In genomic region chr2:224532931-224533330, GRCh38 we compare ENCODE assay signal across 15 cellular contexts. TPM values are rescaled to one million over a fixed set of nuclear protein-coding genes. Genes with fewer than 3 reads are reported as not detected.
DNase-seq lines count a peak whose midpoint lies in the region; ATAC-seq, FAIRE-seq and TF ChIP-seq lines count a peak whose summit lies in the region.
"Had no signal": no experiment of that assay in that cellular context is flagged by ENCODE, and none has a peak within 500 bp of the region (broad histone marks: within the 10 kb centered on the region; RNA-seq: fewer than 3 reads in every experiment).

No MANE protein-coding gene starts in this region.

- H3K4me1 ChIP-seq in HepG2 (ENCODE audit: insufficient read depth, low read length) (no peaks in the 10 kb centered on the region), right lobe of liver (no peaks in the 10 kb centered on the region)

- ATAC-seq in HepG2 (no peak), right lobe of liver (no peak), HG02642 (IDR thresholded peaks at IDR 0.05; ENCODE audit: poor library complexity, unreplicated experiment) (peak; percentile 57), WTC11 (no peak)
- ATAC-seq in stimulated activated naive CD8-positive, alpha-beta T cell treated with anti-CD3 and anti-CD28 coated beads, Interleukin-15, amount 100 ng/mL, for 72 hours: peak; percentile 70

- peaks cover 3% of the 10 kb centered on the region for H4K20me1 ChIP-seq in HepG2 (ENCODE audit: insufficient read depth, low read length)

- H3K9me3 ChIP-seq in HepG2 (ENCODE audit: low read length): no peaks in the 10 kb centered on the region
- no peaks in the 10 kb centered on the region for H3K9me3 ChIP-seq in right lobe of liver

- peaks cover 21% of the 10 kb centered on the region for H3K36me3 Mint-ChIP-seq in WTC11

- no peak for TF ChIP-seq RAD21 in HepG2 (CRISPR knock-in tag; IDR thresholded peaks at IDR 0.05)

- H3K79me2 ChIP-seq in HepG2 (ENCODE audit: insufficient read depth, low read length): peaks cover 44% of the 10 kb centered on the region

- H3K9ac ChIP-seq in HepG2 (ENCODE audit: insufficient read depth, low read depth, low read length): no peak overlapping the region

- H3K4me3 ChIP-seq in HepG2 (replicated peaks in 1 of 3; ENCODE audit: insufficient read depth in 1 of 3, low read depth in 2 of 3, low read length in 3 of 3) (no peak overlapping the region), right lobe of liver (no peak overlapping the region)

- DNase-seq in HepG2 (ENCODE audit: low spot score) (no peak), right lobe of liver (no peak), WTC11 (ENCODE audit: low spot score) (no peak), DMS153 treated with DMSO at 0.1 percent for 48 hours (lab: John Stamatoyannopoulos, UW; ENCODE audit: unreplicated experiment) (no peak), midbrain (lab: John Stamatoyannopoulos, UW) (no peak), NOMO-1 (lab: John Stamatoyannopoulos, UW; ENCODE audit: unreplicated experiment in 2 of 2) (no peak)
- no peak for DNase-seq in stimulated activated naive CD8-positive, alpha-beta T cell treated with anti-CD3 and anti-CD28 coated beads, Interleukin-15, amount 100 ng/mL, for 72 hours
- DNase-seq: activated CD4-positive, alpha-beta T cell treated with anti-CD3 and anti-CD28 coated beads for 1 hour; activated gamma-delta T cell; cerebellar nuclear complex; DMS79; hypothalamus; NCI-H1092; stimulated activated CD4-positive, alpha-beta T cell treated with anti-CD3 and anti-CD28 coated beads, Interleukin-15, amount 100 ng/mL, for 24 hours had no signal

- intact Hi-C loops in HepG2 (cut with micrococcal nuclease; ENCODE audit: unreplicated experiment): no loop called here
- intact Hi-C loops in right lobe of liver (cut with DNase I): no loop called here

- no TSS peak for BruUV-seq in HepG2 (replicated peaks; lab: Mats Ljungman, UMichigan)

- H3K27ac ChIP-seq in HepG2 (ENCODE audit: extremely low read length, insufficient read depth, low read length): no peak overlapping the region
- no peak overlapping the region for H3K27ac ChIP-seq in right lobe of liver

- CTCF ChIA-PET in HepG2 (lab: Yijun Ruan, JAX; ENCODE audit: low intra/inter-chr PET ratio, low total read pairs): no interaction called here
- CTCF ChIA-PET in WTC11 (lab: Charles Lee): no interaction called here

- no peak overlapping the region for H2AFZ ChIP-seq in HepG2 (ENCODE audit: low read length)

- in situ Hi-C loops in HepG2 (cut with HindIII; ENCODE audit: extremely low pct_ligation_motif_present, low pct_unique_long_range_greater_than_20kb): no loop called here

- no peaks in the 10 kb centered on the region for H3K9me3 Mint-ChIP-seq in WTC11
- H3K9me3 Mint-ChIP-seq in stimulated activated naive CD8-positive, alpha-beta T cell treated with anti-CD3 and anti-CD28 coated beads, Interleukin-15, amount 100 ng/mL, for 72 hours: no peaks in the 10 kb centered on the region

- peak overlapping the region; percentile 58 for H3K27ac Mint-ChIP-seq in WTC11
- no peak overlapping the region for H3K27ac Mint-ChIP-seq in stimulated activated naive CD8-positive, alpha-beta T cell treated with anti-CD3 and anti-CD28 coated beads, Interleukin-15, amount 100 ng/mL, for 72 hours

- WGBS in HepG2 (ENCODE audit: low lambda C conversion rate): 99% methylated on average over 3 of the region's 3 CpGs
- WGBS in right lobe of liver (ENCODE audit: insufficient coverage, low coverage, low lambda C conversion rate, missing lambda C conversion rate): 87% methylated on average over 3 of the region's 3 CpGs

- H3K27me3 Mint-ChIP-seq in WTC11 (ENCODE audit: low read depth): no peaks in the 10 kb centered on the region
- H3K27me3 Mint-ChIP-seq in stimulated activated naive CD8-positive, alpha-beta T cell treated with anti-CD3 and anti-CD28 coated beads, Interleukin-15, amount 100 ng/mL, for 72 hours: no peaks in the 10 kb centered on the region

- no peak overlapping the region for H3K4me2 ChIP-seq in HepG2 (ENCODE audit: low read depth, low read length)

- TF ChIP-seq POLR2A in HepG2 (IDR thresholded peaks at IDR 0.05; ENCODE audit: insufficient read depth in 1 of 2, low read depth in 2 of 2, low read length in 2 of 2) (no peak), right lobe of liver (IDR thresholded peaks at IDR 0.05) (no peak)

- no peaks in the 10 kb centered on the region for H3K27me3 ChIP-seq in HepG2 (ENCODE audit: control insufficient read depth in 1 of 2, insufficient read depth in 2 of 2, low read length in 2 of 2)
- H3K27me3 ChIP-seq in right lobe of liver: no peaks in the 10 kb centered on the region

- peaks cover 35% of the 10 kb centered on the region for H3K4me1 Mint-ChIP-seq in WTC11
- peaks cover 46% of the 10 kb centered on the region for H3K4me1 Mint-ChIP-seq in stimulated activated naive CD8-positive, alpha-beta T cell treated with anti-CD3 and anti-CD28 coated beads, Interleukin-15, amount 100 ng/mL, for 72 hours

- TF ChIP-seq CTCF in HepG2 (CRISPR knock-in tag; IDR thresholded peaks at IDR 0.05) (no peak), right lobe of liver (IDR thresholded peaks at IDR 0.05) (no peak), WTC11 (IDR thresholded peaks at IDR 0.05) (no peak)

- no peak overlapping the region for H3K4me3 Mint-ChIP-seq in WTC11
- no peak overlapping the region for H3K4me3 Mint-ChIP-seq in stimulated activated naive CD8-positive, alpha-beta T cell treated with anti-CD3 and anti-CD28 coated beads, Interleukin-15, amount 100 ng/mL, for 72 hours

- TF ChIP-seq EP300 in HepG2 (IDR thresholded peaks at IDR 0.05; ENCODE audit: low read depth in 2 of 2, low read length in 2 of 2) (no peak), HepG2 (CRISPR knock-in tag; IDR thresholded peaks at IDR 0.05; ENCODE audit: borderline replicate concordance) (no peak)

- no peak for FAIRE-seq in HepG2 (lab: Jason Lieb, UNC)

- POLR2A ChIA-PET in HepG2 (lab: Yijun Ruan, JAX) (interaction anchor here (1.8 kb wide), 1 partner anchor 9 kb away, joined by 3 read pairs; no protein-coding TSS in a partner anchor), WTC11 (lab: Charles Lee) (no interaction called here)

- H3K36me3 ChIP-seq in HepG2 (replicated peaks in 1 of 2; ENCODE audit: control insufficient read depth in 1 of 2, insufficient read depth in 2 of 2, low read length in 2 of 2) (peaks cover 1 to 37% of the 10 kb centered on the region in 2 experiments; a peak in 4 of 5 replicates), right lobe of liver (peaks cover 0 to 7% (median 0%) of the 10 kb centered on the region in 4 donors)

TF ChIP-seq in HepG2, 621 proteins besides CTCF, POLR2A, EP300 and RAD21:
- TF ChIP-seq ZNF207 (IDR thresholded peaks at IDR 0.05; ENCODE audit: borderline replicate concordance): no peak
- peak; percentile 49 for TF ChIP-seq RBM22 (optimal IDR thresholded peaks at IDR 0.05; ENCODE audit: low read length)
- no peak for TF ChIP-seq ARID2 (CRISPR knock-in tag; IDR thresholded peaks at IDR 0.05; ENCODE audit: borderline replicate concordance)

TF ChIP-seq in WTC11, 78 proteins besides CTCF, POLR2A, EP300 and RAD21:
- TF ChIP-seq ZMAT4 (CRISPR knock-in tag; IDR thresholded peaks at IDR 0.05): no peak
- no peak for TF ChIP-seq ZNF416 (CRISPR knock-in tag; IDR thresholded peaks at IDR 0.05)

RNA-seq across cellular contexts. Expression of gene CUL3, which starts 52.2 kb away (rescaled TPM):
- total RNA-seq in HepG2 (2016; rRNA removed; fragmentation: Illumina TruSeq; extraction: Trizol) (62.3 and 97.3 TPM in 2 replicates), right lobe of liver (10 to 100 TPM; 30.3 to 46.2 (median 40.3) TPM), WTC11 (2021) (74.4 to 86.2 TPM (median 80.7 TPM) in 3 replicates)
- total RNA-seq in HepG2 (2016; cell fraction: cytosol; rRNA removed; fragmentation: Illumina TruSeq; extraction: Trizol; ENCODE audit: low read depth): 35.1 and 39.9 TPM in 2 replicates
- total RNA-seq in HepG2 (2016; cell fraction: insoluble cytoplasmic fraction; rRNA removed; fragmentation: Illumina TruSeq; extraction: Trizol): 64.0 and 93.3 TPM in 2 replicates
- total RNA-seq in HepG2 (2016; cell fraction: membrane; rRNA removed; fragmentation: Illumina TruSeq; extraction: Trizol): 46.5 and 50.3 TPM in 2 replicates
- total RNA-seq in HepG2 (2016; cell fraction: nucleus; rRNA removed; fragmentation: Illumina TruSeq; extraction: Trizol): 67.7 and 80.9 TPM in 2 replicates
- 27.3 and 33.2 TPM in 2 replicates for polyA plus RNA-seq in HepG2 (2011; rRNA removed)
- polyA plus RNA-seq in HepG2 (2011; cell fraction: cytosol; rRNA removed): 12.3 and 22.5 TPM in 2 replicates
- 15.4 and 17.4 TPM in 2 replicates for polyA plus RNA-seq in HepG2 (2011; cell fraction: nucleus; rRNA removed)
- 61.7 and 67.8 TPM in 2 replicates for polyA plus RNA-seq in HepG2 (2012)
- 14.7 and 15.9 TPM in 2 replicates for polyA plus RNA-seq in HepG2 (2016; cell fraction: cytosol; fragmentation: Illumina TruSeq; extraction: Trizol; ENCODE audit: low read depth)
- polyA plus RNA-seq in HepG2 (2016; cell fraction: insoluble cytoplasmic fraction; fragmentation: Illumina TruSeq; extraction: Trizol; ENCODE audit: low read depth): 98.0 and 99.0 TPM in 2 replicates
- polyA plus RNA-seq in HepG2 (2016; cell fraction: membrane; fragmentation: Illumina TruSeq; extraction: Trizol; ENCODE audit: low read depth): 35.4 and 37.2 TPM in 2 replicates
- 70.5 and 77.2 TPM in 2 replicates for polyA plus RNA-seq in HepG2 (2016; cell fraction: nucleus; fragmentation: Illumina TruSeq; extraction: Trizol; ENCODE audit: insufficient read depth, low read depth)
- 24.4 and 24.7 TPM in 2 replicates for polyA minus RNA-seq in HepG2 (2011; rRNA and poly(A)+ RNA removed; ENCODE audit: low replicate concordance)
- 32.1 and 40.2 TPM in 2 replicates for polyA minus RNA-seq in HepG2 (2011; cell fraction: cytosol; rRNA and poly(A)+ RNA removed)
- 133 and 141 TPM in 2 replicates for polyA minus RNA-seq in HepG2 (2011; cell fraction: nucleus; rRNA and poly(A)+ RNA removed)

Comparison
In these comparisons a context has a peak if more than half of its experiments do, and no peak if none do; other contexts are left out.
1. ATAC-seq: peak in HG02642 (single experiment) and stimulated activated naive CD8-positive, alpha-beta T cell treated with anti-CD3 and anti-CD28 coated beads, Interleukin-15, amount 100 ng/mL, for 72 hours (single experiment); none in HepG2 (single experiment), right lobe of liver (0 of 4) and WTC11 (single experiment).